Comparison of ENCODE assay signal across 11 cellular contexts in the genomic region with DNA sequence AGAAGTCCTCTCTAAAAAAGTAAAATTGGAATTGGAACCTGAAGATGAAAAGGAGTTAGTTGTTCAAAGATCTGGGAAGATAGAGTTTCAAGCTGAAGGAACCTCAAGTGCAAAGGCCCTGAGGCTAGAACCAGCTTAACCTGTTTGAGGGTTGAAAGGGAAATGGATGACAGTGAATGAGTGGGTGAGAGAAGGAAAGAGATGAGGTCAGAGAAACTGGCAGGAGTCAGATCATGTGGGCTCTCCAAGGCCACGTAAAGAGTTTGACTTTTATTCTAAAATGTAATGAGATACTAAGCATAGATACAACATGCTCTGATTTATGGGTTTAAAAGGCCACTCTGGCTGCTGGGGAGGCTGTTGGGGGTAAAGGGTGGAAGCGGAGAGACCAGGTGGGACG. TPM values are rescaled to one million over a fixed set of nuclear protein-coding genes. Genes with fewer than 3 reads are reported as not detected.
A peak's percentile ranks its signal among the peaks of the same experiment; 100 is the strongest.
DNase-seq lines count a peak whose midpoint lies in the region; ATAC-seq and TF ChIP-seq lines count a peak whose summit lies in the region.
"Had no signal": no experiment of that assay in that cellular context is flagged by ENCODE, and none has a peak within 500 bp of the region (broad histone marks: within the 10 kb centered on the region; RNA-seq: fewer than 3 reads in every experiment).

No MANE protein-coding gene starts in this region.

- CTCF ChIA-PET in activated naive CD4-positive, alpha-beta T cell treated with anti-CD3 and anti-CD28 coated beads for 36 hours (lab: Charles Lee), result interaction anchor here (2.1 kb wide), 1 partner anchor 61 kb away, joined by 7 read pairs; no protein-coding TSS in a partner anchor

- peaks cover 29% of the 10 kb centered on the region for H3K4me1 Mint-ChIP-seq in activated naive CD4-positive, alpha-beta T cell treated with anti-CD3 and anti-CD28 coated beads for 36 hours (ENCODE audit: low read depth)
- H3K4me1 Mint-ChIP-seq in T-helper 17 cell, result peaks cover 24% of the 10 kb centered on the region
- peaks cover 2% of the 10 kb centered on the region for H3K4me1 Mint-ChIP-seq in glutamatergic neuron (ENCODE audit: low read depth, unreplicated experiment)

- peaks cover 4% of the 10 kb centered on the region for H3K36me3 Mint-ChIP-seq in activated naive CD4-positive, alpha-beta T cell treated with anti-CD3 and anti-CD28 coated beads for 36 hours (ENCODE audit: low read depth)
- H3K36me3 Mint-ChIP-seq in T-helper 17 cell (ENCODE audit: low read depth) (peaks cover 8% of the 10 kb centered on the region), glutamatergic neuron (ENCODE audit: unreplicated experiment) (no peaks in the 10 kb centered on the region)

- H3K9ac ChIP-seq in subcutaneous abdominal adipose tissue (ENCODE audit: low read length in 5 of 5), result no peak overlapping the region

- peak overlapping the region; percentile 94 for H3K27ac ChIP-seq in subcutaneous abdominal adipose tissue (ENCODE audit: low read depth, low read length)
- H3K27ac ChIP-seq in ovary, result no peak overlapping the region
- H3K27ac ChIP-seq: uterus had no signal

- no peak for TF ChIP-seq EP300 in ovary (IDR thresholded peaks at IDR 0.05)

- no peaks in the 10 kb centered on the region for H3K36me3 ChIP-seq in subcutaneous abdominal adipose tissue (ENCODE audit: control insufficient read depth in 5 of 5, insufficient read depth in 5 of 5, low read length in 5 of 5)
- no peaks in the 10 kb centered on the region for H3K36me3 ChIP-seq in ovary
- H3K36me3 ChIP-seq: uterus had no signal

- no peak for ATAC-seq in T-helper 17 cell
- no peak for ATAC-seq in GM21619 (IDR thresholded peaks at IDR 0.05; ENCODE audit: unreplicated experiment)

- H3K9me3 Mint-ChIP-seq in activated naive CD4-positive, alpha-beta T cell treated with anti-CD3 and anti-CD28 coated beads for 36 hours, result no peaks in the 10 kb centered on the region
- peaks cover 15% of the 10 kb centered on the region for H3K9me3 Mint-ChIP-seq in glutamatergic neuron (ENCODE audit: unreplicated experiment)

- peak; percentile 22 for DNase-seq in activated naive CD4-positive, alpha-beta T cell treated with anti-CD3 and anti-CD28 coated beads for 36 hours
- DNase-seq in activated naive CD4-positive, alpha-beta T cell treated with anti-CD3 and anti-CD28 coated beads, Interleukin-2, amount 50 U/mL, for 16 hours, result no peak
- DNase-seq in T-helper 17 cell, result no peak
- no peak for DNase-seq in glutamatergic neuron
- no peak for DNase-seq in ovary
- DNase-seq in NCI-H748 treated with DMSO at 0.1 percent for 48 hours (lab: John Stamatoyannopoulos, UW), result no peak
- DNase-seq: GDM1, T-helper 9 cell, uterus had no signal

- no peak for TF ChIP-seq POLR2A in ovary (IDR thresholded peaks at IDR 0.05)

- H3K27me3 Mint-ChIP-seq in activated naive CD4-positive, alpha-beta T cell treated with anti-CD3 and anti-CD28 coated beads for 36 hours (ENCODE audit: low read depth), result peaks cover 3% of the 10 kb centered on the region
- H3K27me3 Mint-ChIP-seq in T-helper 17 cell (peaks cover 34% of the 10 kb centered on the region), glutamatergic neuron (ENCODE audit: unreplicated experiment) (peaks cover 17% of the 10 kb centered on the region)

- intact Hi-C loops in activated naive CD4-positive, alpha-beta T cell treated with anti-CD3 and anti-CD28 coated beads for 36 hours (cut with micrococcal nuclease), result loop anchor here (5.0 to 10.0 kb wide), 3 partner anchors 42 to 1726 kb away; partner anchors contain the start of genes FKTN and KLF4
- intact Hi-C loops in ovary (cut with DNase I), result no loop called here

- H3K27me3 ChIP-seq in subcutaneous abdominal adipose tissue (ENCODE audit: control insufficient read depth in 5 of 5, insufficient read depth in 4 of 5, low read length in 5 of 5) (no peaks in the 10 kb centered on the region), ovary (no peaks in the 10 kb centered on the region)
- H3K27me3 ChIP-seq: uterus had no signal

- H3K4me3 ChIP-seq in subcutaneous abdominal adipose tissue (ENCODE audit: low read depth in 1 of 5, low read length in 5 of 5), result no peak overlapping the region
- H3K4me3 ChIP-seq in ovary, result no peak overlapping the region
- H3K4me3 ChIP-seq: uterus had no signal

- no peak overlapping the region for H3K4me3 Mint-ChIP-seq in activated naive CD4-positive, alpha-beta T cell treated with anti-CD3 and anti-CD28 coated beads for 36 hours
- H3K4me3 Mint-ChIP-seq in T-helper 17 cell (peak overlapping the region; percentile 49), glutamatergic neuron (ENCODE audit: unreplicated experiment) (no peak overlapping the region)

- no peaks in the 10 kb centered on the region for H3K9me3 ChIP-seq in T-helper 17 cell (ENCODE audit: control insufficient read depth, low read length, poor library complexity, severe bottlenecking)
- no peaks in the 10 kb centered on the region for H3K9me3 ChIP-seq in subcutaneous abdominal adipose tissue (ENCODE audit: control insufficient read depth in 5 of 5, low read length in 5 of 5)
- no peaks in the 10 kb centered on the region for H3K9me3 ChIP-seq in ovary
- H3K9me3 ChIP-seq: uterus had no signal

- WGBS in ovary, 3 donors, result 88 to 93% (median 90%) methylated on average over 3 of the region's 3 CpGs

- H3K4me1 ChIP-seq in subcutaneous abdominal adipose tissue (ENCODE audit: control insufficient read depth in 5 of 5, insufficient read depth in 5 of 5, low read length in 5 of 5) (peaks cover 0 to 45% (median 30%) of the 10 kb centered on the region in 5 donors), ovary (ENCODE audit: insufficient read depth) (peaks cover 2% of the 10 kb centered on the region)

- no peak overlapping the region for H3K27ac Mint-ChIP-seq in activated naive CD4-positive, alpha-beta T cell treated with anti-CD3 and anti-CD28 coated beads for 36 hours
- no peak overlapping the region for H3K27ac Mint-ChIP-seq in T-helper 17 cell
- H3K27ac Mint-ChIP-seq in glutamatergic neuron (ENCODE audit: unreplicated experiment), result peak overlapping the region; percentile 22

- TF ChIP-seq CTCF in glutamatergic neuron (IDR thresholded peaks at IDR 0.05; ENCODE audit: partially characterized antibody, unreplicated experiment), result no peak
- no peak for TF ChIP-seq CTCF in ovary (IDR thresholded peaks at IDR 0.05)

RNA-seq across cellular contexts. Expression of gene RAD23B, which starts 2.5 kb away (rescaled TPM):
- 100 to 1,000 TPM; 106 to 109 TPM for total RNA-seq in activated naive CD4-positive, alpha-beta T cell treated with anti-CD3 and anti-CD28 coated beads for 36 hours
- total RNA-seq in T-helper 17 cell (10 to 100 TPM; 64.8 to 75.8 TPM), glutamatergic neuron (ENCODE audit: unreplicated experiment) (145 TPM), ovary (100 to 1,000 TPM in 1 of 7 donors, 10 to 100 TPM in 6; 48.9 to 101 (median 89.5) TPM)
- 10 to 100 TPM; 42.8 to 80.1 TPM for polyA plus RNA-seq in ovary
